ENCODE assay signal across 24 cellular contexts in genomic region chr20:36908603-36909002, GRCh38. TPM values are rescaled to one million over a fixed set of nuclear protein-coding genes. Genes with fewer than 3 reads are reported as not detected.
"Had no signal": no experiment of that assay in that cellular context is flagged by ENCODE, and none has a peak within 500 bp of the region (broad histone marks: within the 10 kb centered on the region; RNA-seq: fewer than 3 reads in every experiment).

No MANE protein-coding gene starts in this region.

- FAIRE-seq: endometrium, keratinocyte had no signal

- H3K4me3 Mint-ChIP-seq: activated naive CD8-positive, alpha-beta T cell treated with anti-CD3 and anti-CD28 coated beads, Interleukin-2, amount 10 ng/mL, durations not matched to agents 7 days and 5 days; activated T-cell treated with anti-CD3 and anti-CD28 coated beads, Interleukin-2, amount 50 U/mL, for 72 hours had no signal

- H3K27ac Mint-ChIP-seq: activated naive CD8-positive, alpha-beta T cell treated with anti-CD3 and anti-CD28 coated beads, Interleukin-2, amount 10 ng/mL, durations not matched to agents 7 days and 5 days; activated T-cell treated with anti-CD3 and anti-CD28 coated beads, Interleukin-2, amount 50 U/mL, for 72 hours had no signal

- H3K4me1 ChIP-seq: breast epithelium, esophagus squamous epithelium, gastrocnemius medialis, psoas muscle, upper lobe of left lung had no signal

- H3K9me3 ChIP-seq: breast epithelium, esophagus squamous epithelium, gastrocnemius medialis, psoas muscle, spleen, upper lobe of left lung had no signal

- H3K36me3 ChIP-seq: breast epithelium had no signal

- H3K9me3 Mint-ChIP-seq: activated naive CD8-positive, alpha-beta T cell treated with anti-CD3 and anti-CD28 coated beads, Interleukin-2, amount 10 ng/mL, durations not matched to agents 7 days and 5 days; activated T-cell treated with anti-CD3 and anti-CD28 coated beads, Interleukin-2, amount 50 U/mL, for 72 hours had no signal

- H3K27me3 Mint-ChIP-seq: activated naive CD8-positive, alpha-beta T cell treated with anti-CD3 and anti-CD28 coated beads, Interleukin-2, amount 10 ng/mL, durations not matched to agents 7 days and 5 days had no signal

- H3K27me3 ChIP-seq: breast epithelium, esophagus squamous epithelium, gastrocnemius medialis, spleen, upper lobe of left lung had no signal

- DNase-seq: activated CD4-positive, alpha-beta T cell treated with anti-CD3 and anti-CD28 coated beads for 1 hour; activated CD4-positive, alpha-beta T cell treated with anti-CD3 and anti-CD28 coated beads, Interleukin-2, amount 50 U/mL, for 48 hours; activated gamma-delta T cell treated with Interleukin-2 at 50 U/mL for 16 hours; activated naive CD8-positive, alpha-beta T cell treated with anti-CD3 and anti-CD28 coated beads, Interleukin-2, amount 10 ng/mL, durations not matched to agents 7 days and 5 days; activated T-cell treated with anti-CD3 and anti-CD28 coated beads, Interleukin-2, amount 50 U/mL, for 72 hours; aorta; esophagus squamous epithelium; gastrocnemius medialis; left ventricle myocardium superior; mesendoderm; psoas muscle; spleen; stimulated activated CD4-positive, alpha-beta T cell treated with anti-CD3 and anti-CD28 coated beads, Interleukin-1b, Interleukin-23, amount 100 ng/mL, for 48 hours; stimulated activated naive CD8-positive, alpha-beta T cell treated with anti-CD3 and anti-CD28 coated beads, Interleukin-15, Interleukin-2, amounts not matched to agents 100 U/mL and 50 U/mL, for 24 hours; upper lobe of left lung had no signal

- ATAC-seq: activated T-cell treated with anti-CD3 and anti-CD28 coated beads, Interleukin-2, amount 50 U/mL, for 72 hours; gastrocnemius medialis; left ventricle myocardium superior; psoas muscle; sciatic nerve; stimulated activated naive CD8-positive, alpha-beta T cell treated with anti-CD3 and anti-CD28 coated beads, Interleukin-15, Interleukin-2, amounts not matched to agents 100 U/mL and 50 U/mL, for 24 hours had no signal

- H3K4me3 ChIP-seq: breast epithelium, esophagus squamous epithelium, gastrocnemius medialis, psoas muscle, spleen, upper lobe of left lung had no signal

RNA-seq across cellular contexts. Expression of gene TLDC2, which starts 32.7 kb away (rescaled TPM):
- total RNA-seq: activated naive CD8-positive, alpha-beta T cell treated with anti-CD3 and anti-CD28 coated beads, Interleukin-2, amount 10 ng/mL, durations not matched to agents 7 days and 5 days; activated T-cell treated with anti-CD3 and anti-CD28 coated beads, Interleukin-2, amount 50 U/mL, for 72 hours; chondrocyte; gastrocnemius medialis; left ventricle myocardium superior; osteoblast; spleen; T-helper 2 cell treated with Interferon-gamma antibody and Interleukin-4, amounts not matched to agents 100 ng/mL and 5 ng/mL, for 36 hours; temporal lobe had no signal
- polyA plus RNA-seq: neural cell had no signal
